Comparison of ENCODE assay signal across 20 cellular contexts in the genomic region with DNA sequence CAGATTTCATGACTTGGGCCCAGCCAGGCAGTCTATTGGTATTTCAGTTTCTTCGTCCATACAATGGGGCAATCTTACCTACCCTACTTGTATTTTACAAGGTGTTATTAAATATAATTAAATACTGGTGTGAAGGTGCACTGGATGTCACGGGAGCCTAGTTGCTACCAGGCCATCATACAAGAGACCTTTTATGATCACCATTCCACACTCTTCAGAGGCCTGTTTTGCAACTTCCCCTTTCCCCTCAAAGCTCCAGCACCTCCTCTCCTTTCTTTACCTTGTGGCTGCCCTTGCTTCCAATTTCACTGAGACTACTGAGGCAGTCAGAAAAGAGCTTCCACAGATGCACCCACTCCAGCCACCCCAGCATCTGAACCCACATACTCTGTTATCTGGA.
DNase-seq lines count a peak whose midpoint lies in the region; ATAC-seq and TF ChIP-seq lines count a peak whose summit lies in the region.
"Had no signal": no experiment of that assay in that cellular context is flagged by ENCODE, and none has a peak within 500 bp of the region (broad histone marks: within the 10 kb centered on the region; RNA-seq: fewer than 3 reads in every experiment).

No MANE protein-coding gene starts in this region.

- no peak overlapping the region for H2AFZ ChIP-seq in Karpas-422 (ENCODE audit: low read length)
- H2AFZ ChIP-seq: GM23248 had no signal

- H3K27ac ChIP-seq in Karpas-422 (ENCODE audit: low read length) = no peak overlapping the region
- H3K27ac ChIP-seq in foreskin keratinocyte = no peak overlapping the region
- H3K27ac ChIP-seq: GM23248 had no signal

- no peak for ATAC-seq in foreskin keratinocyte
- ATAC-seq: SK-N-SH treated with all-trans-retinoic acid at 6 μM for 48 hours, T-helper 17 cell had no signal

- no peaks in the 10 kb centered on the region for H3K9me2 ChIP-seq in Karpas-422 (replicated peaks; ENCODE audit: insufficient read depth, low read length)

- peak; percentile 58 for DNase-seq in KBM-7
- DNase-seq in NB4 (ENCODE audit: low read depth) = peak; percentile 69
- DNase-seq in SKM-1 treated with dmso at 0.1 percent for 144 hours (lab: John Stamatoyannopoulos, UW; ENCODE audit: unreplicated experiment) = peak; percentile 79
- DNase-seq in nephron progenitor cell = no peak
- DNase-seq in Karpas-422 = no peak
- DNase-seq in cerebellar nuclear complex (lab: John Stamatoyannopoulos, UW) = no peak
- DNase-seq in EL = no peak
- no peak for DNase-seq in foreskin keratinocyte
- DNase-seq: ACHN; CD4-positive, alpha-beta T cell; DMS53; GM23248; HCEC 1CT; NCI-H1930; NCI-H446; NCI-H69; Right ventricle myocardium superior; T-helper 17 cell had no signal

- H3K79me2 ChIP-seq in Karpas-422 (ENCODE audit: low read length) = no peaks in the 10 kb centered on the region

- H3K36me3 ChIP-seq in Karpas-422 (ENCODE audit: insufficient read depth, low read length) = no peaks in the 10 kb centered on the region

- H4K20me1 ChIP-seq in Karpas-422 (ENCODE audit: insufficient read depth, low read depth, low read length) = no peaks in the 10 kb centered on the region

- H3K4me3 ChIP-seq in NB4 (ENCODE audit: low read depth, low read length) (no peak overlapping the region), Karpas-422 (ENCODE audit: low read length) (no peak overlapping the region)
- H3K4me3 ChIP-seq: GM23248 had no signal

- H3K4me3 Mint-ChIP-seq in nephron progenitor cell = no peak overlapping the region
- H3K4me3 Mint-ChIP-seq: B cell; CD4-positive, alpha-beta T cell; T-helper 17 cell had no signal

- no peaks in the 10 kb centered on the region for H3K4me1 Mint-ChIP-seq in nephron progenitor cell
- H3K4me1 Mint-ChIP-seq: B cell, T-helper 17 cell had no signal

- TF ChIP-seq CTCF in NB4 (IDR thresholded peaks at IDR 0.05; ENCODE audit: low read depth, low read length) = no peak
- TF ChIP-seq CTCF in nephron progenitor cell (IDR thresholded peaks at IDR 0.05) = no peak
- no peak for TF ChIP-seq CTCF in foreskin keratinocyte (conservative IDR thresholded peaks at IDR 0.05)

- no peak for TF ChIP-seq POLR2A in NB4 (IDR thresholded peaks at IDR 0.05; ENCODE audit: extremely low read depth, insufficient read length)

- in situ Hi-C loops in KBM-7 (cut with MboI; ENCODE audit: low pct_unique_long_range_greater_than_20kb, low sequenced_read_pairs) = no loop called here

- peaks cover 22% of the 10 kb centered on the region for H3K9me3 Mint-ChIP-seq in nephron progenitor cell
- H3K9me3 Mint-ChIP-seq: CD4-positive, alpha-beta T cell had no signal

- no peaks in the 10 kb centered on the region for H3K36me3 Mint-ChIP-seq in nephron progenitor cell (ENCODE audit: low read depth)

- H3K27me3 Mint-ChIP-seq in nephron progenitor cell (ENCODE audit: low read depth, poor library complexity) = peaks cover 6% of the 10 kb centered on the region
- H3K27me3 Mint-ChIP-seq: CD4-positive, alpha-beta T cell had no signal

- H3K9ac ChIP-seq in Karpas-422 (ENCODE audit: low read length) = no peak overlapping the region
- H3K9ac ChIP-seq: GM23248 had no signal

- no peak overlapping the region for H3K4me2 ChIP-seq in Karpas-422 (ENCODE audit: low read depth, low read length, poor library complexity, severe bottlenecking)

- H3K4me1 ChIP-seq in Karpas-422 (ENCODE audit: low read length) = no peaks in the 10 kb centered on the region
- H3K4me1 ChIP-seq in foreskin keratinocyte = no peaks in the 10 kb centered on the region

- no peaks in the 10 kb centered on the region for H3K9me3 ChIP-seq in Karpas-422 (ENCODE audit: low read length)

- peak overlapping the region; percentile 80 for H3K27ac Mint-ChIP-seq in nephron progenitor cell
- H3K27ac Mint-ChIP-seq: B cell; CD4-positive, alpha-beta T cell; T-helper 17 cell had no signal

- H3K27me3 ChIP-seq in Karpas-422 (ENCODE audit: low read length) (no peaks in the 10 kb centered on the region), foreskin keratinocyte (no peaks in the 10 kb centered on the region)

Comparison
In these comparisons a context has a peak if more than half of its experiments do, and no peak if none do; other contexts are left out.
1. DNase-seq: peak in KBM-7 (single experiment), NB4 (single experiment) and SKM-1 treated with dmso at 0.1 percent for 144 hours (single experiment); none in nephron progenitor cell (single experiment), Karpas-422 (single experiment), cerebellar nuclear complex (0 of 2), EL (single experiment) and foreskin keratinocyte (0 of 2).